ENCODE assay signal across 1 cellular context in the genomic region with DNA sequence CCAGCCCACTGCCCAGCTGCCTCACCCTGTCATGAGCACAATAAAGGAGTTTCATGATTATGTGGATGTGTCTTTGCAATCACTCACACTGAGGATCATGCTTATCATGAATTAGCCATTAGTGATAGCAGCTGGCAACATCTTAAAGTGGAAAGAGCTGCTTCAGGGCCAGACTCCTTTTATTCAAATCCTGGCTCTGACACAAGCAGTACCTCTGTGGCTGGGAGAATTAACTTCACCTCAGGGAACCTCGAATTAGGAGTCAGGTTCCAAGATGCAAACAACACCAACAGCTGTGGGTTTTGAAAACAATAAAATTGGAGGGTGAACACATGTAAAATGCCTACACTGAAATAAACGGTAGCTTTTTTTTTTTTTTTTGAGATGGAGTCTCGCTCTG.
TF ChIP-seq lines count a peak whose summit lies in the region.

No MANE protein-coding gene starts in this region.

TF ChIP-seq in K562, 482 proteins besides CTCF, POLR2A, EP300 and RAD21:
- TF ChIP-seq HDAC2 (IDR thresholded peaks at IDR 0.05) (no peak), DACH1 (IDR thresholded peaks at IDR 0.05; ENCODE audit: partially characterized antibody) (peak; percentile 48), CCNT2 (IDR thresholded peaks at IDR 0.05; ENCODE audit: borderline replicate concordance, extremely low read depth, insufficient read length, low read depth, low read length) (peak; percentile 9), WHSC1 (IDR thresholded peaks at IDR 0.05; ENCODE audit: low read length) (peak; percentile 38)
- TF ChIP-seq, protein P1, sequence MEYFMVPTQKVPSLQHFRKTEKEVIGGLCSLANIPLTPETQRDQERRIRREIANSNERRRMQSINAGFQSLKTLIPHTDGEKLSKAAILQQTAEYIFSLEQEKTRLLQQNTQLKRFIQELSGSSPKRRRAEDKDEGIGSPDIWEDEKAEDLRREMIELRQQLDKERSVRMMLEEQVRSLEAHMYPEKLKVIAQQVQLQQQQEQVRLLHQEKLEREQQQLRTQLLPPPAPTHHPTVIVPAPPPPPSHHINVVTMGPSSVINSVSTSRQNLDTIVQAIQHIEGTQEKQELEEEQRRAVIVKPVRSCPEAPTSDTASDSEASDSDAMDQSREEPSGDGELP (CRISPR knock-in tag; IDR thresholded peaks at IDR 0.05; ENCODE audit: borderline replicate concordance) = 0 out of 2 replicates have a peak, but pooled peaks have one; percentile 5
